ENCODE assay signal across 2 cellular contexts in genomic region chr11:43861141-43861540, GRCh38.
TF ChIP-seq lines count a peak whose summit lies in the region.

No MANE protein-coding gene starts in this region.

TF ChIP-seq in HEK293, 187 proteins besides CTCF, POLR2A, EP300 and RAD21 (continued from another document):
- TF ChIP-seq OSR2 (tag by site-specific recombination; IDR thresholded peaks at IDR 0.05) (no peak), ZNF777 (tag by site-specific recombination; IDR thresholded peaks at IDR 0.05; ENCODE audit: borderline replicate concordance) (no peak), SETDB1 (IDR thresholded peaks at IDR 0.05; ENCODE audit: insufficient read length, low read length) (peak; percentile 70), ZNF132 (tag by site-specific recombination; IDR thresholded peaks at IDR 0.05; ENCODE audit: borderline replicate concordance) (no peak), ZNF791 (tag by site-specific recombination; IDR thresholded peaks at IDR 0.05) (no peak), ZNF394 (tag by site-specific recombination; IDR thresholded peaks at IDR 0.05; ENCODE audit: borderline replicate concordance) (no peak), ZNF23 (tag by site-specific recombination; IDR thresholded peaks at IDR 0.05; ENCODE audit: borderline replicate concordance) (no peak)

TF ChIP-seq in K562, 482 proteins besides CTCF, POLR2A, EP300 and RAD21 (continued from another document):
- TF ChIP-seq COPS2 (conservative IDR thresholded peaks at IDR 0.05) (no peak), CCAR2 (IDR thresholded peaks at IDR 0.05; ENCODE audit: low read depth, low read length) (no peak), ZNF354B (CRISPR knock-in tag; IDR thresholded peaks at IDR 0.05) (peak; percentile 76), PTRF (tag; IDR thresholded peaks at IDR 0.05) (no peak), TEAD1 (CRISPR knock-in tag; IDR thresholded peaks at IDR 0.05) (no peak), SNIP1 (IDR thresholded peaks at IDR 0.05; ENCODE audit: low read depth) (no peak)
- TF ChIP-seq, protein P1, sequence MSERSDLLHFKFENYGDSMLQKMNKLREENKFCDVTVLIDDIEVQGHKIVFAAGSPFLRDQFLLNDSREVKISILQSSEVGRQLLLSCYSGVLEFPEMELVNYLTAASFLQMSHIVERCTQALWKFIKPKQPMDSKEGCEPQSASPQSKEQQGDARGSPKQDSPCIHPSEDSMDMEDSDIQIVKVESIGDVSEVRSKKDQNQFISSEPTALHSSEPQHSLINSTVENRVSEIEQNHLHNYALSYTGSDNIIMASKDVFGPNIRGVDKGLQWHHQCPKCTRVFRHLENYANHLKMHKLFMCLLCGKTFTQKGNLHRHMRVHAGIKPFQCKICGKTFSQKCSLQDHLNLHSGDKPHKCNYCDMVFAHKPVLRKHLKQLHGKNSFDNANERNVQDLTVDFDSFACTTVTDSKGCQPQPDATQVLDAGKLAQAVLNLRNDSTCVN (CRISPR knock-in tag; IDR thresholded peaks at IDR 0.05): no peak
